Comparison of ENCODE assay signal across 27 cellular contexts in genomic region chr12:115224031-115224430, GRCh38.
DNase-seq lines count a peak whose midpoint lies in the region; ATAC-seq, FAIRE-seq and TF ChIP-seq lines count a peak whose summit lies in the region.
"Had no signal": no experiment of that assay in that cellular context is flagged by ENCODE, and none has a peak within 500 bp of the region (broad histone marks: within the 10 kb centered on the region; RNA-seq: fewer than 3 reads in every experiment).

No MANE protein-coding gene starts in this region.

- no peak for TF ChIP-seq POLR2A in A549 (IDR thresholded peaks at IDR 0.05; ENCODE audit: low read length)

- DNase-seq in A549 (ENCODE audit: low read depth in 1 of 2, low spot score in 1 of 2): no peak
- peak; percentile 14 to 22 for DNase-seq in HAP-1 (ENCODE audit: low spot score in 2 of 2)
- peak; percentile 9 for DNase-seq in adipocyte (ENCODE audit: low read depth)
- DNase-seq in left lung: no peak
- DNase-seq in WTC11 (ENCODE audit: low spot score): no peak
- no peak for DNase-seq in AML-193 (lab: John Stamatoyannopoulos, UW)
- no peak for DNase-seq in GF-D8 (lab: John Stamatoyannopoulos, UW)
- DNase-seq in HT-29 (ENCODE audit: low spot score): no peak
- DNase-seq: activated CD4-positive, CD25-positive, alpha-beta regulatory T cell treated with anti-CD3 and anti-CD28 coated beads, Interleukin-2, amount 50 U/mL, for 72 hours; activated CD8-positive, alpha-beta memory T cell treated with anti-CD3 and anti-CD28 coated beads for 24 hours; activated naive CD4-positive, alpha-beta T cell treated with anti-CD3 and anti-CD28 coated beads for 36 hours; activated T-cell treated with anti-CD3 and anti-CD28 coated beads, Interleukin-2, amount 50 U/mL, for 4 hours; Calu3; effector CD4-positive, alpha-beta T cell; H9; kidney glomerular epithelial cell; mesendoderm; naive thymus-derived CD4-positive, alpha-beta T cell; NCI-H69; pancreas; right cardiac atrium; Right ventricle myocardium superior had no signal

- peak overlapping the region; percentile 37 to 60; a peak in 4 of 6 replicates for H3K27ac ChIP-seq in A549
- H3K27ac ChIP-seq in left lung: no peak overlapping the region
- H3K27ac ChIP-seq: BLaER1, gastroesophageal sphincter, HL-60, pancreas had no signal

- no peak overlapping the region for H3K27ac Mint-ChIP-seq in WTC11
- H3K27ac Mint-ChIP-seq: activated naive CD4-positive, alpha-beta T cell treated with anti-CD3 and anti-CD28 coated beads for 36 hours; IgD-negative memory B cell; naive thymus-derived CD4-positive, alpha-beta T cell had no signal

- no peak for TF ChIP-seq EP300 in A549 (IDR thresholded peaks at IDR 0.05)

- no peak for FAIRE-seq in A549 (lab: Jason Lieb, UNC)
- FAIRE-seq: pancreas had no signal

- no peaks in the 10 kb centered on the region for H3K4me1 Mint-ChIP-seq in WTC11
- H3K4me1 Mint-ChIP-seq: IgD-negative memory B cell; naive thymus-derived CD4-positive, alpha-beta T cell had no signal

- CTCF ChIA-PET in A549 (lab: Yijun Ruan, JAX): interaction anchor here (0.8 to 2.1 kb wide), 2 partner anchors 13 to 540 kb away, joined by 3 to 8 read pairs; partner anchors contain the start of gene TBX3
- CTCF ChIA-PET in WTC11 (lab: Charles Lee): interaction anchor here (0.6 kb wide), 1 partner anchor 1068 kb away, joined by 4 read pairs; no protein-coding TSS in a partner anchor

- TF ChIP-seq CTCF in A549 (IDR thresholded peaks at IDR 0.05) (no peak), left lung (IDR thresholded peaks at IDR 0.05) (no peak), WTC11 (IDR thresholded peaks at IDR 0.05) (no peak)

- H3K9me3 ChIP-seq in A549 (no peaks in the 10 kb centered on the region; the same call in 2 of the 3 replicates), HAP-1 (no peaks in the 10 kb centered on the region), adipocyte (ENCODE audit: control insufficient read depth, low read length) (no peaks in the 10 kb centered on the region), left lung (no peaks in the 10 kb centered on the region)
- H3K9me3 ChIP-seq: BLaER1, gastroesophageal sphincter, MG63, pancreas had no signal

- peaks cover 33% of the 10 kb centered on the region for H3K4me1 ChIP-seq in A549
- H3K4me1 ChIP-seq in HAP-1: no peaks in the 10 kb centered on the region
- H3K4me1 ChIP-seq in adipocyte (ENCODE audit: control insufficient read depth, insufficient read depth, low read length): peaks cover 18% of the 10 kb centered on the region
- H3K4me1 ChIP-seq in left lung: no peaks in the 10 kb centered on the region
- H3K4me1 ChIP-seq: BLaER1, gastroesophageal sphincter, pancreas had no signal

- no peaks in the 10 kb centered on the region for H3K36me3 Mint-ChIP-seq in WTC11
- H3K36me3 Mint-ChIP-seq: IgD-negative memory B cell; naive thymus-derived CD4-positive, alpha-beta T cell had no signal

- H3K9me3 Mint-ChIP-seq in WTC11: no peaks in the 10 kb centered on the region
- H3K9me3 Mint-ChIP-seq: H9 had no signal

- H3K27me3 ChIP-seq in HAP-1 (ENCODE audit: low read depth) (no peaks in the 10 kb centered on the region), adipocyte (replicated peaks; ENCODE audit: control insufficient read depth, insufficient read depth, low read length) (no peaks in the 10 kb centered on the region), left lung (no peaks in the 10 kb centered on the region)
- H3K27me3 ChIP-seq: BLaER1, gastroesophageal sphincter, MG63, pancreas had no signal

- no peak for TF ChIP-seq RAD21 in A549 (conservative IDR thresholded peaks at IDR 0.05 in 1 of 2, IDR thresholded peaks at IDR 0.05 in 1 of 2)

- H3K4me3 Mint-ChIP-seq in WTC11: no peak overlapping the region
- H3K4me3 Mint-ChIP-seq: activated naive CD4-positive, alpha-beta T cell treated with anti-CD3 and anti-CD28 coated beads for 36 hours; activated T-cell treated with anti-CD3 and anti-CD28 coated beads, Interleukin-2, amount 50 U/mL, for 4 hours; H9; IgD-negative memory B cell; naive thymus-derived CD4-positive, alpha-beta T cell had no signal

- WGBS in A549 (ENCODE audit: missing lambda C conversion rate): 74% methylated on average over 4 of the region's 4 CpGs

- POLR2A ChIA-PET in A549 (lab: Yijun Ruan, JAX): no interaction called here
- POLR2A ChIA-PET in WTC11 (lab: Charles Lee): interaction anchor here (0.7 kb wide), 1 partner anchor 13 kb away, joined by 4 read pairs; no protein-coding TSS in a partner anchor

- H3K4me2 ChIP-seq in A549: peak overlapping the region; percentile 12; the same call in 2 of the 3 replicates
- H3K4me2 ChIP-seq: BLaER1 had no signal

- H3K4me3 ChIP-seq in A549 (no peak overlapping the region), HAP-1 (no peak overlapping the region), adipocyte (ENCODE audit: low read length) (no peak overlapping the region), left lung (no peak overlapping the region)
- H3K4me3 ChIP-seq: BLaER1, gastroesophageal sphincter, MG63, pancreas had no signal

- in situ Hi-C loops in HAP-1 (cut with MboI; ENCODE audit: low sequenced_read_pairs): no loop called here

- no peaks in the 10 kb centered on the region; the same call in 1 of the 2 replicates for H3K27me3 Mint-ChIP-seq in WTC11 (ENCODE audit: low read depth)
- H3K27me3 Mint-ChIP-seq: IgD-negative memory B cell; naive thymus-derived CD4-positive, alpha-beta T cell had no signal

- H3K36me3 ChIP-seq in HAP-1 (replicated peaks) (no peaks in the 10 kb centered on the region), adipocyte (ENCODE audit: control insufficient read depth, insufficient read depth, low read length, severe bottlenecking) (no peaks in the 10 kb centered on the region), left lung (no peaks in the 10 kb centered on the region)
- H3K36me3 ChIP-seq: BLaER1, gastroesophageal sphincter, MG63, pancreas had no signal

- no peak overlapping the region for H3K9ac ChIP-seq in adipocyte (ENCODE audit: low read length)
- H3K9ac ChIP-seq: BLaER1 had no signal

- ATAC-seq in A549 (no peak), left lung (peak; percentile 6), WTC11 (no peak)
- ATAC-seq: activated T-cell treated with anti-CD3 and anti-CD28 coated beads, Interleukin-2, amount 50 U/mL, for 4 hours; gastroesophageal sphincter; naive thymus-derived CD4-positive, alpha-beta T cell; pancreas had no signal

- intact Hi-C loops in left lung (cut with DNase I): no loop called here

TF ChIP-seq in A549, 52 proteins besides CTCF, POLR2A, EP300 and RAD21 (continues in another document):
- TF ChIP-seq EHF (CRISPR knock-in tag; IDR thresholded peaks at IDR 0.05) (no peak), PBX3 (IDR thresholded peaks at IDR 0.05) (no peak), SMC3 (IDR thresholded peaks at IDR 0.05) (no peak), HOXB5 (CRISPR knock-in tag; IDR thresholded peaks at IDR 0.05) (no peak), HEYL (CRISPR knock-in tag; IDR thresholded peaks at IDR 0.05) (no peak), JUNB (IDR thresholded peaks at IDR 0.05) (no peak), MYC (IDR thresholded peaks at IDR 0.05; ENCODE audit: borderline replicate concordance, low read length) (no peak), HES2 (IDR thresholded peaks at IDR 0.05) (no peak), FOSB (CRISPR knock-in tag; IDR thresholded peaks at IDR 0.05) (no peak), RARB (CRISPR knock-in tag; IDR thresholded peaks at IDR 0.05) (no peak), FOSL2 (IDR thresholded peaks at IDR 0.05) (no peak), FOSL2 (CRISPR knock-in tag; IDR thresholded peaks at IDR 0.05) (no peak), CHD2 (IDR thresholded peaks at IDR 0.05; ENCODE audit: low read length, partially characterized antibody) (no peak)

TF ChIP-seq in WTC11, 78 proteins besides CTCF, POLR2A, EP300 and RAD21 (continues in another document):
- TF ChIP-seq ZSCAN18 (CRISPR knock-in tag; IDR thresholded peaks at IDR 0.05): no peak
- no peak for TF ChIP-seq PRDM15 (CRISPR knock-in tag; IDR thresholded peaks at IDR 0.05)

Comparison
In these comparisons a context has a peak if more than half of its experiments do, and no peak if none do; other contexts are left out.
1. DNase-seq: peak in HAP-1 (2 of 2) and adipocyte (single experiment); none in A549 (0 of 2), left lung (0 of 2), WTC11 (single experiment), AML-193 (0 of 2), GF-D8 (single experiment) and HT-29 (single experiment).
2. H3K27ac ChIP-seq: peak in A549 (2 of 2); none in left lung (0 of 2).